Comparison of ENCODE assay signal across 31 cellular contexts in the genomic region with DNA sequence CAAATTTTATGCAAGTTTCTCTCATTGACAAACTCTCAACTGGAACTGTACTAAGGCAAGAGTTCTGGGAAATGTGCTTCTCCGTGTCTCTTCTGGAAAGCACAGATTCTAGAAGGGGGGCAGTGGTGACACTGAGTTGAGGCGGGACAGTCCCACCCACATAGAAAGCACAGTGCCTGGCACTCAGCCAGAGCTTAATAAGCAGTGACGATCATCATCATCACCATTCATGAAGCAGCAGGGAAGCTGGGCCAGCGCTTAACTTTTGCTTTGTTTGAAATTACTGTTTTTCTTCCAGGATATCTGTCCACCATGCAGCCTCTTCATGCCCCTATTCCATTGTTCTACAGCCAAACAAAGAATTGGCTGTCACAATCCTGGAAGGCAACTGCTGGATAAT.
"Had no signal": no experiment of that assay in that cellular context is flagged by ENCODE, and none has a peak within 500 bp of the region (broad histone marks: within the 10 kb centered on the region; RNA-seq: fewer than 3 reads in every experiment).

No MANE protein-coding gene starts in this region.

- H3K4me1 Mint-ChIP-seq: activated CD4-positive, alpha-beta T cell treated with anti-CD3 and anti-CD28 coated beads, Interleukin-2, amount 10 ng/mL, durations not matched to agents 24 days and 14 days; activated naive CD8-positive, alpha-beta T cell treated with anti-CD3 and anti-CD28 coated beads for 36 hours; stimulated activated memory B cell treated with anti-CD40 and anti-IgM and Interleukin-4, amounts not matched to agents 10 μg/mL and 1 μg/mL and 100 μg/mL, for 72 hours had no signal

- H3K36me3 Mint-ChIP-seq: activated CD4-positive, alpha-beta memory T cell treated with anti-CD3 and anti-CD28 coated beads for 36 hours; activated naive CD8-positive, alpha-beta T cell treated with anti-CD3 and anti-CD28 coated beads for 36 hours; brain; natural killer cell treated with Interleukin-12 subunit alpha and Interleukin-12 subunit beta and Interleukin-15 and Interleukin-18, amount 100 ng/mL, for 72 hours; stimulated activated memory B cell treated with anti-CD40 and anti-IgM and Interleukin-4, amounts not matched to agents 10 μg/mL and 1 μg/mL and 100 μg/mL, for 72 hours had no signal

- H3K4me1 ChIP-seq: adrenal gland, ascending aorta, stomach, tibial artery, upper lobe of right lung had no signal

- H3K27ac ChIP-seq: adrenal gland, ascending aorta, cardiac muscle cell, coronary artery, dorsolateral prefrontal cortex, skin epidermis, stomach, tibial artery, upper lobe of right lung had no signal

- H3K27ac Mint-ChIP-seq: activated CD4-positive, alpha-beta memory T cell treated with anti-CD3 and anti-CD28 coated beads for 36 hours; activated CD4-positive, alpha-beta T cell treated with anti-CD3 and anti-CD28 coated beads, Interleukin-2, amount 10 ng/mL, durations not matched to agents 24 days and 14 days; activated naive CD4-positive, alpha-beta T cell treated with anti-CD3 and anti-CD28 coated beads for 36 hours; activated naive CD8-positive, alpha-beta T cell treated with anti-CD3 and anti-CD28 coated beads for 36 hours; activated T-helper 1 cell treated with anti-CD3 and anti-CD28 coated beads, Interleukin-12 subunit alpha, Interleukin-12 subunit beta, Interleukin-2, Interleukin-4 antibody, amounts not matched to agents 30 ng/mL and 10 ng/mL and 1 ng/mL, durations not matched to agents 14 hours and 24 hours and 36 hours; brain; natural killer cell treated with Interleukin-12 subunit alpha and Interleukin-12 subunit beta and Interleukin-15 and Interleukin-18, amount 100 ng/mL, for 72 hours; progenitor cell of endocrine pancreas; stimulated activated memory B cell treated with anti-CD40 and anti-IgM and Interleukin-4, amounts not matched to agents 10 μg/mL and 1 μg/mL and 100 μg/mL, for 72 hours had no signal

- ATAC-seq: left ventricle myocardium superior; mucosa of descending colon; natural killer cell treated with Interleukin-12 subunit alpha and Interleukin-12 subunit beta and Interleukin-15 and Interleukin-18, amount 100 ng/mL, for 72 hours; sciatic nerve; stimulated activated memory B cell treated with anti-CD40 and anti-IgM and Interleukin-4, amounts not matched to agents 10 μg/mL and 1 μg/mL and 100 μg/mL, for 72 hours; upper lobe of right lung had no signal

- H3K27me3 ChIP-seq: ascending aorta, cardiac muscle cell, stomach, tibial artery, upper lobe of right lung had no signal

- H3K9me3 ChIP-seq: adrenal gland, ascending aorta, mucosa of descending colon, stomach, tibial artery, upper lobe of right lung had no signal

- DNase-seq: activated CD4-positive, alpha-beta memory T cell treated with anti-CD3 and anti-CD28 coated beads for 36 hours; activated CD4-positive, alpha-beta T cell treated with anti-CD3 and anti-CD28 coated beads, Interleukin-2, amount 10 ng/mL, durations not matched to agents 24 days and 14 days; activated CD4-positive, CD25-positive, alpha-beta regulatory T cell treated with anti-CD3 and anti-CD28 coated beads, Interleukin-2, amount 50 U/mL, for 72 hours; activated CD8-positive, alpha-beta memory T cell treated with anti-CD3 and anti-CD28 coated beads, Interleukin-2, amount 50 U/mL, for 4 hours; activated effector memory CD4-positive, alpha-beta T cell treated with anti-CD3 and anti-CD28 coated beads, Interleukin-2, amount 50 U/mL, for 16 hours; activated naive CD4-positive, alpha-beta T cell treated with anti-CD3 and anti-CD28 coated beads for 36 hours; activated naive CD8-positive, alpha-beta T cell treated with anti-CD3 and anti-CD28 coated beads for 36 hours; activated T-cell treated with anti-CD3 and anti-CD28 coated beads, Interleukin-2, amount 50 U/mL, for 1 hour; adrenal gland; cerebellar nuclear complex; dorsolateral prefrontal cortex; effector memory CD4-positive, alpha-beta T cell; glutamatergic neuron; left ventricle myocardium superior; mucosa of descending colon; stimulated activated CD4-positive, alpha-beta T cell treated with anti-CD3 and anti-CD28 coated beads, Interleukin-1b, Interleukin-23, amount 100 ng/mL, for 48 hours; stimulated activated CD4-positive, alpha-beta T cell treated with anti-CD3 and anti-CD28 coated beads, Interleukin-4, amount 100 ng/mL, for 4 hours; stimulated activated CD8-positive, alpha-beta memory T cell treated with anti-CD3 and anti-CD28 coated beads, Interleukin-4, amount 100 ng/mL, for 48 hours; stomach; tibial artery; upper lobe of right lung had no signal

- H3K27me3 Mint-ChIP-seq: activated CD4-positive, alpha-beta T cell treated with anti-CD3 and anti-CD28 coated beads, Interleukin-2, amount 10 ng/mL, durations not matched to agents 24 days and 14 days; brain; progenitor cell of endocrine pancreas; stimulated activated memory B cell treated with anti-CD40 and anti-IgM and Interleukin-4, amounts not matched to agents 10 μg/mL and 1 μg/mL and 100 μg/mL, for 72 hours had no signal

- H3K9me3 Mint-ChIP-seq: activated CD4-positive, alpha-beta T cell treated with anti-CD3 and anti-CD28 coated beads, Interleukin-2, amount 10 ng/mL, durations not matched to agents 24 days and 14 days; activated T-helper 1 cell treated with anti-CD3 and anti-CD28 coated beads, Interleukin-12 subunit alpha, Interleukin-12 subunit beta, Interleukin-2, Interleukin-4 antibody, amounts not matched to agents 30 ng/mL and 10 ng/mL and 1 ng/mL, durations not matched to agents 14 hours and 24 hours and 36 hours; stimulated activated memory B cell treated with anti-CD40 and anti-IgM and Interleukin-4, amounts not matched to agents 10 μg/mL and 1 μg/mL and 100 μg/mL, for 72 hours had no signal

- H3K4me3 Mint-ChIP-seq: activated CD4-positive, alpha-beta memory T cell treated with anti-CD3 and anti-CD28 coated beads for 36 hours; activated CD4-positive, alpha-beta T cell treated with anti-CD3 and anti-CD28 coated beads, Interleukin-2, amount 10 ng/mL, durations not matched to agents 24 days and 14 days; activated naive CD4-positive, alpha-beta T cell treated with anti-CD3 and anti-CD28 coated beads for 36 hours; activated naive CD8-positive, alpha-beta T cell treated with anti-CD3 and anti-CD28 coated beads for 36 hours; activated T-helper 1 cell treated with anti-CD3 and anti-CD28 coated beads, Interleukin-12 subunit alpha, Interleukin-12 subunit beta, Interleukin-2, Interleukin-4 antibody, amounts not matched to agents 30 ng/mL and 10 ng/mL and 1 ng/mL, durations not matched to agents 14 hours and 24 hours and 36 hours; brain; natural killer cell treated with Interleukin-12 subunit alpha and Interleukin-12 subunit beta and Interleukin-15 and Interleukin-18, amount 100 ng/mL, for 72 hours; stimulated activated memory B cell treated with anti-CD40 and anti-IgM and Interleukin-4, amounts not matched to agents 10 μg/mL and 1 μg/mL and 100 μg/mL, for 72 hours had no signal

- H3K4me3 ChIP-seq: adrenal gland, ascending aorta, cardiac muscle cell, coronary artery, dorsolateral prefrontal cortex, mucosa of descending colon, skin epidermis, stomach, tibial artery, upper lobe of right lung had no signal

- H3K36me3 ChIP-seq: adrenal gland, ascending aorta, cardiac muscle cell, stomach, tibial artery, upper lobe of right lung had no signal
